26 cellular contexts compared by ENCODE assay signal in genomic region chr3:193520738-193521137, GRCh38. TPM values are rescaled to one million over a fixed set of nuclear protein-coding genes. Genes with fewer than 3 reads are reported as not detected.
"Had no signal": no experiment of that assay in that cellular context is flagged by ENCODE, and none has a peak within 500 bp of the region (broad histone marks: within the 10 kb centered on the region; RNA-seq: fewer than 3 reads in every experiment).

No MANE protein-coding gene starts in this region.

- H3K4me3 ChIP-seq: lung, mucosa of descending colon, psoas muscle, sigmoid colon, skin epidermis, spleen, thoracic aorta, transverse colon had no signal

- H3K4me1 Mint-ChIP-seq: memory B cell; mesothelial cell of epicardium; naive B cell; neural crest cell; stimulated activated memory B cell treated with anti-CD40 and anti-IgM and Interleukin-4, amounts not matched to agents 10 μg/mL and 1 μg/mL and 100 μg/mL, for 72 hours had no signal

- H3K27me3 ChIP-seq: sigmoid colon, transverse colon had no signal

- H3K27me3 Mint-ChIP-seq: effector memory CD8-positive, alpha-beta T cell had no signal

- H3K9me3 ChIP-seq: mucosa of descending colon, psoas muscle, sigmoid colon, thoracic aorta, transverse colon had no signal

- H3K4me3 Mint-ChIP-seq: effector memory CD8-positive, alpha-beta T cell; memory B cell; mesothelial cell of epicardium; naive B cell; natural killer cell treated with Interleukin-12 subunit alpha and Interleukin-12 subunit beta and Interleukin-15 and Interleukin-18, amount 100 ng/mL, for 72 hours; neural crest cell; stimulated activated memory B cell treated with anti-CD40 and anti-IgM and Interleukin-4, amounts not matched to agents 10 μg/mL and 1 μg/mL and 100 μg/mL, for 72 hours had no signal

- H3K27ac ChIP-seq: psoas muscle, sigmoid colon, spleen, thoracic aorta, transverse colon had no signal

- H3K27ac Mint-ChIP-seq: effector memory CD8-positive, alpha-beta T cell; memory B cell; mesothelial cell of epicardium; naive B cell; natural killer cell treated with Interleukin-12 subunit alpha and Interleukin-12 subunit beta and Interleukin-15 and Interleukin-18, amount 100 ng/mL, for 72 hours; stimulated activated memory B cell treated with anti-CD40 and anti-IgM and Interleukin-4, amounts not matched to agents 10 μg/mL and 1 μg/mL and 100 μg/mL, for 72 hours had no signal

- H3K4me1 ChIP-seq: psoas muscle, sigmoid colon, spleen had no signal

- ATAC-seq: effector memory CD8-positive, alpha-beta T cell; left lobe of liver; mucosa of descending colon; natural killer cell treated with Interleukin-12 subunit alpha and Interleukin-12 subunit beta and Interleukin-15 and Interleukin-18, amount 100 ng/mL, for 72 hours; psoas muscle; right cardiac atrium; stimulated activated memory B cell treated with anti-CD40 and anti-IgM and Interleukin-4, amounts not matched to agents 10 μg/mL and 1 μg/mL and 100 μg/mL, for 72 hours; stimulated activated naive CD8-positive, alpha-beta T cell treated with anti-CD3 and anti-CD28 coated beads, Interleukin-15, Interleukin-2, amounts not matched to agents 100 U/mL and 50 U/mL, for 24 hours had no signal

- DNase-seq: cerebellar nuclear complex; cortex of kidney; effector memory CD8-positive, alpha-beta T cell; hypothalamus; kidney; mucosa of descending colon; naive B cell; posterior cingulate gyrus; psoas muscle; right cardiac atrium; sigmoid colon; spleen; stimulated activated CD4-positive, alpha-beta T cell treated with anti-CD3 and anti-CD28 coated beads, Interleukin-4, amount 100 ng/mL, for 4 hours; stimulated activated naive CD8-positive, alpha-beta T cell treated with anti-CD3 and anti-CD28 coated beads, Interleukin-15, Interleukin-2, amounts not matched to agents 100 U/mL and 50 U/mL, for 24 hours; transverse colon had no signal

- H3K36me3 ChIP-seq: sigmoid colon, spleen, thoracic aorta, transverse colon had no signal

- H3K36me3 Mint-ChIP-seq: memory B cell; mesothelial cell of epicardium; naive B cell; natural killer cell treated with Interleukin-12 subunit alpha and Interleukin-12 subunit beta and Interleukin-15 and Interleukin-18, amount 100 ng/mL, for 72 hours; stimulated activated memory B cell treated with anti-CD40 and anti-IgM and Interleukin-4, amounts not matched to agents 10 μg/mL and 1 μg/mL and 100 μg/mL, for 72 hours had no signal

- H3K9me3 Mint-ChIP-seq: memory B cell; mesothelial cell of epicardium; natural killer cell treated with Interleukin-12 subunit alpha and Interleukin-12 subunit beta and Interleukin-15 and Interleukin-18, amount 100 ng/mL, for 72 hours; neural crest cell; stimulated activated memory B cell treated with anti-CD40 and anti-IgM and Interleukin-4, amounts not matched to agents 10 μg/mL and 1 μg/mL and 100 μg/mL, for 72 hours had no signal

RNA-seq across cellular contexts. Expression of gene ATP13A4, which starts 34.0 kb away (rescaled TPM):
- total RNA-seq: dermis microvascular lymphatic vessel endothelial cell, fibroblast of villous mesenchyme had no signal
